Comparison of ENCODE assay signal across 19 cellular contexts in the genomic region with DNA sequence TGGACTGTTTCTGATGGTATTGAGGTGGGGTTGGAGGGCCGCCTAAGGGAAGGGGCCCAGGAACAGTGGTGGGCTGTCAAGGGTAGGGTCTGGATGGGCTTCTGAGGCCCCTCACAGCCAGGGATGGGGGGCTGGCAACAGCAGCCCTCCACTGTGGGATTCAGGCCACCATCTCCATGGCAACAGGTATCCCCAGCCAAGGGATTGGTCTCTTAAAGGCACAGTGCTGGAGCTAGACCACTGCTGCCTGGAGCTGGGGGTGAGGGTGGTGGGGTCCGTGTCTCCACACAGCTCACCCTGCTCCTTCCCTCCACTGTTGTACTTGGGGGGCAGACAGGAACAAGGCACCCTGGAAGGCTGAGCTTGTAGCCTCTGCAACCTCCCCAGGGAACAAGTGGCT. TPM values are rescaled to one million over a fixed set of nuclear protein-coding genes. Genes with fewer than 3 reads are reported as not detected.
A peak's percentile ranks its signal among the peaks of the same experiment; 100 is the strongest.
DNase-seq lines count a peak whose midpoint lies in the region; ATAC-seq and TF ChIP-seq lines count a peak whose summit lies in the region.
"Had no signal": no experiment of that assay in that cellular context is flagged by ENCODE, and none has a peak within 500 bp of the region (broad histone marks: within the 10 kb centered on the region; RNA-seq: fewer than 3 reads in every experiment).

No MANE protein-coding gene starts in this region.

- no peak for TF ChIP-seq CTCF in activated CD8-positive, alpha-beta T cell treated with anti-CD3 and anti-CD28 coated beads for 36 hours (IDR thresholded peaks at IDR 0.05)
- no peak for TF ChIP-seq CTCF in CD4-positive, alpha-beta T cell (IDR thresholded peaks at IDR 0.05)
- no peak for TF ChIP-seq CTCF in neural progenitor cell (IDR thresholded peaks at IDR 0.05)
- TF ChIP-seq CTCF in transverse colon (IDR thresholded peaks at IDR 0.05), result no peak

- in situ Hi-C loops in transverse colon (cut with MboI; ENCODE audit: low pct_ligation_motif_present in 1 of 4, low pct_unique_long_range_greater_than_20kb in 1 of 4, low sequenced_read_pairs in 3 of 4), result no loop called here

- no peaks in the 10 kb centered on the region for H4K20me1 ChIP-seq in neural progenitor cell (ENCODE audit: low read depth)

- H3K36me3 Mint-ChIP-seq in activated CD8-positive, alpha-beta T cell treated with anti-CD3 and anti-CD28 coated beads for 36 hours (ENCODE audit: low read depth), result peaks cover 5% of the 10 kb centered on the region
- H3K36me3 Mint-ChIP-seq in activated CD8-positive, alpha-beta T cell treated with anti-CD3 and anti-CD28 coated beads, Interleukin-2, amount 10 ng/mL, durations not matched to agents 7 days and 5 days (ENCODE audit: low read depth), result peaks cover 6% of the 10 kb centered on the region
- no peaks in the 10 kb centered on the region for H3K36me3 Mint-ChIP-seq in CD4-positive, alpha-beta T cell (ENCODE audit: low read depth)
- H3K36me3 Mint-ChIP-seq in neural progenitor cell, result peaks cover 12% of the 10 kb centered on the region

- no peaks in the 10 kb centered on the region for H3K9me3 Mint-ChIP-seq in activated CD8-positive, alpha-beta T cell treated with anti-CD3 and anti-CD28 coated beads for 36 hours
- H3K9me3 Mint-ChIP-seq in activated CD8-positive, alpha-beta T cell treated with anti-CD3 and anti-CD28 coated beads, Interleukin-2, amount 10 ng/mL, durations not matched to agents 7 days and 5 days (ENCODE audit: insufficient read depth), result no peaks in the 10 kb centered on the region
- no peaks in the 10 kb centered on the region for H3K9me3 Mint-ChIP-seq in CD4-positive, alpha-beta T cell
- no peaks in the 10 kb centered on the region for H3K9me3 Mint-ChIP-seq in neural progenitor cell
- H3K9me3 Mint-ChIP-seq: activated CD4-positive, alpha-beta T cell treated with anti-CD3 and anti-CD28 coated beads, Interleukin-2, amount 10 ng/mL, durations not matched to agents 7 days and 5 days; central memory CD8-positive, alpha-beta T cell; GM23338; stimulated activated naive CD8-positive, alpha-beta T cell treated with anti-CD3 and anti-CD28 coated beads, Interleukin-15, Interleukin-2, amounts not matched to agents 100 ng/mL and 50 ng/mL, for 24 hours had no signal

- H3K4me3 ChIP-seq in neural progenitor cell, result no peak overlapping the region
- no peak overlapping the region for H3K4me3 ChIP-seq in transverse colon
- H3K4me3 ChIP-seq: GM23338, SJSA1 had no signal

- CTCF ChIA-PET in activated CD8-positive, alpha-beta T cell treated with anti-CD3 and anti-CD28 coated beads for 36 hours (lab: Charles Lee), result interaction anchor here (0.7 to 2.2 kb wide), 4 partner anchors 9 to 60 kb away, joined by 3 to 12 read pairs (median 6); a partner anchor contains a TSS
- CTCF ChIA-PET in activated CD8-positive, alpha-beta T cell treated with anti-CD3 and anti-CD28 coated beads, Interleukin-2, amount 10 ng/mL, durations not matched to agents 7 days and 5 days (lab: Charles Lee), result interaction anchor here (1.0 to 1.8 kb wide), 4 partner anchors 15 to 60 kb away, joined by 4 to 9 read pairs (median 4); a partner anchor contains a TSS
- CTCF ChIA-PET in CD4-positive, alpha-beta T cell (lab: Charles Lee), result interaction anchor here (1.3 kb wide), 1 partner anchor 51 kb away, joined by 3 read pairs; no protein-coding TSS in a partner anchor

- no peak overlapping the region for H3K4me3 Mint-ChIP-seq in activated CD8-positive, alpha-beta T cell treated with anti-CD3 and anti-CD28 coated beads for 36 hours
- H3K4me3 Mint-ChIP-seq in activated CD8-positive, alpha-beta T cell treated with anti-CD3 and anti-CD28 coated beads, Interleukin-2, amount 10 ng/mL, durations not matched to agents 7 days and 5 days, result no peak overlapping the region
- H3K4me3 Mint-ChIP-seq in CD4-positive, alpha-beta T cell, result no peak overlapping the region
- no peak overlapping the region for H3K4me3 Mint-ChIP-seq in neural progenitor cell
- H3K4me3 Mint-ChIP-seq: activated CD4-positive, alpha-beta T cell treated with anti-CD3 and anti-CD28 coated beads, Interleukin-2, amount 10 ng/mL, durations not matched to agents 7 days and 5 days; B cell; central memory CD8-positive, alpha-beta T cell; GM23338; stimulated activated naive CD8-positive, alpha-beta T cell treated with anti-CD3 and anti-CD28 coated beads, Interleukin-15, Interleukin-2, amounts not matched to agents 100 ng/mL and 50 ng/mL, for 24 hours had no signal

- H3K27me3 ChIP-seq in CD4-positive, alpha-beta T cell (ENCODE audit: control insufficient read depth, insufficient read depth, low read length), result no peaks in the 10 kb centered on the region
- H3K27me3 ChIP-seq in neural progenitor cell (no peaks in the 10 kb centered on the region), transverse colon (no peaks in the 10 kb centered on the region)
- H3K27me3 ChIP-seq: SJSA1 had no signal

- H3F3A ChIP-seq in neural progenitor cell (ENCODE audit: low read depth), result peaks cover 18% of the 10 kb centered on the region

- intact Hi-C loops in activated CD8-positive, alpha-beta T cell treated with anti-CD3 and anti-CD28 coated beads for 36 hours (cut with micrococcal nuclease), result no loop called here
- intact Hi-C loops in CD4-positive, alpha-beta T cell (cut with DNase I, micrococcal nuclease), result loop anchor here in 1 of 2 experiments (5.0 kb wide), 1 partner anchor 107 kb away; no protein-coding TSS in a partner anchor
- intact Hi-C loops in transverse colon (cut with DNase I; ENCODE audit: low total_unique reads), result no loop called here

- TF ChIP-seq POLR2A in transverse colon (IDR thresholded peaks at IDR 0.05), result no peak

- ATAC-seq in activated CD8-positive, alpha-beta T cell treated with anti-CD3 and anti-CD28 coated beads for 36 hours, result no peak
- ATAC-seq in activated CD8-positive, alpha-beta T cell treated with anti-CD3 and anti-CD28 coated beads, Interleukin-2, amount 10 ng/mL, durations not matched to agents 7 days and 5 days, result no peak
- no peak for ATAC-seq in CD4-positive, alpha-beta T cell (ENCODE audit: poor library complexity)
- no peak for ATAC-seq in GM21737 (IDR thresholded peaks at IDR 0.05; ENCODE audit: unreplicated experiment)
- ATAC-seq: GM23338, Panc1 had no signal

- DNase-seq in activated CD8-positive, alpha-beta T cell treated with anti-CD3 and anti-CD28 coated beads for 36 hours, result no peak
- no peak for DNase-seq in activated CD8-positive, alpha-beta T cell treated with anti-CD3 and anti-CD28 coated beads, Interleukin-2, amount 10 ng/mL, durations not matched to agents 7 days and 5 days
- DNase-seq in CD4-positive, alpha-beta T cell, result no peak
- DNase-seq in neural progenitor cell (ENCODE audit: low spot score) (no peak), transverse colon (no peak), activated gamma-delta T cell treated with Interleukin-2 at 50 U/mL for 16 hours (no peak)
- DNase-seq: activated CD4-positive, alpha-beta T cell treated with anti-CD3 and anti-CD28 coated beads, Interleukin-2, amount 10 ng/mL, durations not matched to agents 7 days and 5 days; activated effector memory CD4-positive, alpha-beta T cell treated with anti-CD3 and anti-CD28 coated beads, Interleukin-2, amount 50 U/mL, for 16 hours; NCI-H524; trophoblast cell had no signal

- no peaks in the 10 kb centered on the region for H3K27me3 Mint-ChIP-seq in activated CD8-positive, alpha-beta T cell treated with anti-CD3 and anti-CD28 coated beads for 36 hours
- H3K27me3 Mint-ChIP-seq in activated CD8-positive, alpha-beta T cell treated with anti-CD3 and anti-CD28 coated beads, Interleukin-2, amount 10 ng/mL, durations not matched to agents 7 days and 5 days (ENCODE audit: low read depth), result no peaks in the 10 kb centered on the region
- no peaks in the 10 kb centered on the region for H3K27me3 Mint-ChIP-seq in CD4-positive, alpha-beta T cell
- peaks cover 4% of the 10 kb centered on the region for H3K27me3 Mint-ChIP-seq in neural progenitor cell (ENCODE audit: insufficient read depth, low read depth)
- H3K27me3 Mint-ChIP-seq: activated CD4-positive, alpha-beta T cell treated with anti-CD3 and anti-CD28 coated beads, Interleukin-2, amount 10 ng/mL, durations not matched to agents 7 days and 5 days; B cell; central memory CD8-positive, alpha-beta T cell; stimulated activated naive CD8-positive, alpha-beta T cell treated with anti-CD3 and anti-CD28 coated beads, Interleukin-15, Interleukin-2, amounts not matched to agents 100 ng/mL and 50 ng/mL, for 24 hours had no signal

- H3K4me2 ChIP-seq in neural progenitor cell, result no peak overlapping the region
- H3K4me2 ChIP-seq: GM23338 had no signal

- H3K4me1 Mint-ChIP-seq in activated CD8-positive, alpha-beta T cell treated with anti-CD3 and anti-CD28 coated beads for 36 hours (ENCODE audit: low read depth), result peaks cover 37% of the 10 kb centered on the region
- peaks cover 46% of the 10 kb centered on the region for H3K4me1 Mint-ChIP-seq in activated CD8-positive, alpha-beta T cell treated with anti-CD3 and anti-CD28 coated beads, Interleukin-2, amount 10 ng/mL, durations not matched to agents 7 days and 5 days (ENCODE audit: low read depth)
- H3K4me1 Mint-ChIP-seq in CD4-positive, alpha-beta T cell (ENCODE audit: low read depth), result peaks cover 53% of the 10 kb centered on the region
- peaks cover 66% of the 10 kb centered on the region for H3K4me1 Mint-ChIP-seq in neural progenitor cell

- no peak overlapping the region for H3K9ac ChIP-seq in neural progenitor cell

- H2AFZ ChIP-seq in neural progenitor cell (replicated peaks), result no peak overlapping the region
- H2AFZ ChIP-seq: GM23338 had no signal

- peaks cover 24% of the 10 kb centered on the region for H3K4me1 ChIP-seq in neural progenitor cell
- peaks cover 11 to 52% (median 32%) of the 10 kb centered on the region in 4 donors for H3K4me1 ChIP-seq in transverse colon

- WGBS in transverse colon (ENCODE audit: low coverage in 1 of 2), 2 donors, result 89% methylated on average over 2 of the region's 2 CpGs; no CpG with 5 or more reads in 1 of the 2 donors

- no peak for TF ChIP-seq EP300 in transverse colon (IDR thresholded peaks at IDR 0.05; ENCODE audit: low read depth)

- no peaks in the 10 kb centered on the region for H3K9me3 ChIP-seq in CD4-positive, alpha-beta T cell (ENCODE audit: control insufficient read depth, low read length)
- H3K9me3 ChIP-seq in neural progenitor cell (ENCODE audit: low read depth), result no peaks in the 10 kb centered on the region
- no peaks in the 10 kb centered on the region for H3K9me3 ChIP-seq in transverse colon
- H3K9me3 ChIP-seq: SJSA1 had no signal

- peak overlapping the region; percentile 25 for H3K27ac Mint-ChIP-seq in activated CD8-positive, alpha-beta T cell treated with anti-CD3 and anti-CD28 coated beads for 36 hours
- no peak overlapping the region for H3K27ac Mint-ChIP-seq in activated CD8-positive, alpha-beta T cell treated with anti-CD3 and anti-CD28 coated beads, Interleukin-2, amount 10 ng/mL, durations not matched to agents 7 days and 5 days
- peak overlapping the region; percentile 51 for H3K27ac Mint-ChIP-seq in CD4-positive, alpha-beta T cell
- peak overlapping the region; percentile 72 for H3K27ac Mint-ChIP-seq in neural progenitor cell
- H3K27ac Mint-ChIP-seq: activated CD4-positive, alpha-beta T cell treated with anti-CD3 and anti-CD28 coated beads, Interleukin-2, amount 10 ng/mL, durations not matched to agents 7 days and 5 days; B cell; GM23338; stimulated activated naive CD8-positive, alpha-beta T cell treated with anti-CD3 and anti-CD28 coated beads, Interleukin-15, Interleukin-2, amounts not matched to agents 100 ng/mL and 50 ng/mL, for 24 hours had no signal

- H3K36me3 ChIP-seq in neural progenitor cell (no peaks in the 10 kb centered on the region), transverse colon (no peaks in the 10 kb centered on the region)

- H3K79me2 ChIP-seq in neural progenitor cell (ENCODE audit: low read depth), result no peaks in the 10 kb centered on the region

- POLR2A ChIA-PET in activated CD8-positive, alpha-beta T cell treated with anti-CD3 and anti-CD28 coated beads for 36 hours (lab: Charles Lee), result interaction anchor here (0.8 to 3.7 kb wide), 4 partner anchors 12 to 155 kb away, joined by 3 to 23 read pairs (median 3); a partner anchor contains a TSS
- POLR2A ChIA-PET in activated CD8-positive, alpha-beta T cell treated with anti-CD3 and anti-CD28 coated beads, Interleukin-2, amount 10 ng/mL, durations not matched to agents 7 days and 5 days (lab: Charles Lee), result interaction anchor here (0.8 to 1.8 kb wide), 3 partner anchors 9 to 17 kb away, joined by 3 to 9 read pairs (median 3); no protein-coding TSS in a partner anchor
- POLR2A ChIA-PET in CD4-positive, alpha-beta T cell (lab: Charles Lee), result interaction anchor here (1.0 kb wide), 2 partner anchors 8 to 12 kb away, joined by 3 read pairs; no protein-coding TSS in a partner anchor

- H3K27ac ChIP-seq in CD4-positive, alpha-beta T cell (ENCODE audit: low read depth, low read length), result peak overlapping the region; percentile 51
- H3K27ac ChIP-seq in cingulate gyrus (ENCODE audit: low read depth, low read length) (peak overlapping the region; percentile 92), neural progenitor cell (no peak overlapping the region), transverse colon (peak overlapping the region in 1 of 4 donors; percentile 2)
- H3K27ac ChIP-seq: 22Rv1, SJSA1 had no signal

RNA-seq across cellular contexts. Expression of a gene that starts 41.8 kb away (rescaled TPM):
- total RNA-seq in activated CD8-positive, alpha-beta T cell treated with anti-CD3 and anti-CD28 coated beads for 36 hours, result 100 to 1,000 TPM; 101 to 103 TPM
- 100 to 1,000 TPM; 106 to 113 TPM for total RNA-seq in activated CD8-positive, alpha-beta T cell treated with anti-CD3 and anti-CD28 coated beads, Interleukin-2, amount 10 ng/mL, durations not matched to agents 7 days and 5 days
- 10 to 100 TPM; 77.1 to 77.9 TPM for total RNA-seq in CD4-positive, alpha-beta T cell
- 106 and 184 TPM in 2 replicates for total RNA-seq in neural progenitor cell (ENCODE audit: low replicate concordance)
- 100 to 1,000 TPM in 3 of 4 donors, 10 to 100 TPM in 1; 95.7 to 185 (median 120) TPM for total RNA-seq in transverse colon

RNA-seq across cellular contexts. Expression of a gene that starts 42.1 kb away (rescaled TPM):
- 10 to 100 TPM; 24.5 to 29.4 TPM for total RNA-seq in activated CD8-positive, alpha-beta T cell treated with anti-CD3 and anti-CD28 coated beads for 36 hours
- total RNA-seq in activated CD8-positive, alpha-beta T cell treated with anti-CD3 and anti-CD28 coated beads, Interleukin-2, amount 10 ng/mL, durations not matched to agents 7 days and 5 days, result 10 to 100 TPM; 30.9 to 35.8 TPM
- total RNA-seq in CD4-positive, alpha-beta T cell, result 10 to 100 TPM; 19.9 to 21.3 TPM
- total RNA-seq in neural progenitor cell (ENCODE audit: low replicate concordance), result 46.6 and 49.2 TPM in 2 replicates
- total RNA-seq in transverse colon, result 10 to 100 TPM; 17.1 to 58.4 (median 44.5) TPM

RNA-seq across cellular contexts. Expression of a gene that starts 51.6 kb away (rescaled TPM):
- total RNA-seq in activated CD8-positive, alpha-beta T cell treated with anti-CD3 and anti-CD28 coated beads for 36 hours, result 10 to 100 TPM; 18.6 to 20.6 TPM
- 10 to 100 TPM; 11.3 to 12.5 TPM for total RNA-seq in activated CD8-positive, alpha-beta T cell treated with anti-CD3 and anti-CD28 coated beads, Interleukin-2, amount 10 ng/mL, durations not matched to agents 7 days and 5 days
- total RNA-seq in CD4-positive, alpha-beta T cell, result 1 to 10 TPM; 2.2 to 3.5 TPM
- total RNA-seq in neural progenitor cell (ENCODE audit: low replicate concordance), result 19.8 and 26.9 TPM in 2 replicates
- total RNA-seq in transverse colon, result 100 to 1,000 TPM in 2 of 4 donors, 10 to 100 TPM in 2; 41.6 to 154 (median 84.2) TPM
